In the genomic region with DNA sequence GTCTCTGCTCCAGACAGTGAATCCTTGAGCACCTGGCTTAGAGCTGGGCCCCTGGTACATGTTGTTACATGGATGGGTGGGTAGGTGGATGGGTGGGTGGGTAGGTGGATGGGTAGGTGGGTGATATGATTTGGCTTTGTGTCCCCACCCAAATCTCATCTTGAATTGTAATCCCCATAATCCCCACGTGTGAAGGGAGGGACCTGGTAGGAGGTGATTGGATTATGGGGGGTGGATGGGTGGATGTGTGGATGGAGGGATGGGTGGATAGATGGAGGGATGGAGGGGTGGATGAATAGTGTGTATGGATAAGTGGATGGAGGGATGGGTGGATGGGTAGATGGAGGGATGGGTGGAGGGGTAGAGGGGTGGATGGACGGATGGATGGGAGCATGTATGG, we compare ENCODE assay signal across 30 cellular contexts. TPM values are rescaled to one million over a fixed set of nuclear protein-coding genes. Genes with fewer than 3 reads are reported as not detected.
"Had no signal": no experiment of that assay in that cellular context is flagged by ENCODE, and none has a peak within 500 bp of the region (broad histone marks: within the 10 kb centered on the region; RNA-seq: fewer than 3 reads in every experiment).

No MANE protein-coding gene starts in this region.

- H3K9ac ChIP-seq: neural progenitor cell had no signal

- H3K27ac ChIP-seq: hepatocyte, left ventricle myocardium inferior, neural progenitor cell, neutrophil, ovary, testis, tibial artery, upper lobe of right lung had no signal

- H3K9me3 ChIP-seq: left ventricle myocardium inferior, neutrophil, ovary, stomach, testis, tibial artery, upper lobe of right lung, uterus had no signal

- H2AFZ ChIP-seq: hepatocyte, neural progenitor cell had no signal

- H3K4me3 ChIP-seq: hepatocyte, left ventricle myocardium inferior, lung, neural progenitor cell, ovary, skin epidermis, stomach, testis, tibial artery, upper lobe of right lung, uterus had no signal

- H3K4me1 ChIP-seq: upper lobe of right lung had no signal

- H3K4me2 ChIP-seq: hepatocyte, neural progenitor cell had no signal

- H3K27me3 ChIP-seq: ovary, testis, uterus had no signal

- ATAC-seq: natural killer cell; right cardiac atrium; sciatic nerve; stimulated activated naive B cell treated with anti-CD40 and anti-IgM and Interleukin-4, amounts not matched to agents 10 μg/mL and 1 μg/mL and 100 μg/mL, for 72 hours; stimulated activated naive CD8-positive, alpha-beta T cell treated with anti-CD3 and anti-CD28 coated beads, Interleukin-15, Interleukin-2, amounts not matched to agents 100 U/mL and 50 U/mL, for 24 hours; upper lobe of right lung had no signal

- DNase-seq: islet precursor cell; left ventricle myocardium inferior; mesendoderm; naive B cell; natural killer cell; nephron progenitor cell; occipital lobe; ovary; retina; right cardiac atrium; stimulated activated CD4-positive, alpha-beta T cell treated with anti-CD3 and anti-CD28 coated beads, Interleukin-12 subunit alpha, Interleukin-12 subunit beta, amount 100 ng/mL, for 4 hours; stimulated activated CD4-positive, alpha-beta T cell treated with anti-CD3 and anti-CD28 coated beads, Interleukin-15, amount 100 ng/mL, for 24 hours; stimulated activated CD4-positive, alpha-beta T cell treated with anti-CD3 and anti-CD28 coated beads, Interleukin-2, amount 100 ng/mL, for 24 hours; stimulated activated CD4-positive, alpha-beta T cell treated with anti-CD3 and anti-CD28 coated beads, Interleukin-4, amount 100 ng/mL, for 1 hour; stimulated activated naive B cell treated with anti-CD40 and anti-IgM and Interleukin-4, amounts not matched to agents 10 μg/mL and 1 μg/mL and 100 μg/mL, for 72 hours; stimulated activated naive CD8-positive, alpha-beta T cell treated with anti-CD3 and anti-CD28 coated beads, Interleukin-15, Interleukin-2, amounts not matched to agents 100 U/mL and 50 U/mL, for 24 hours; stomach; testis; tibial artery; trophoblast cell; upper lobe of right lung; uterus had no signal

- H3K36me3 ChIP-seq: left ventricle myocardium inferior, neural progenitor cell, neutrophil, ovary, stomach, tibial artery, upper lobe of right lung, uterus had no signal

- H3K79me2 ChIP-seq: hepatocyte had no signal

RNA-seq across cellular contexts. Expression of a gene that starts 26.6 kb away (rescaled TPM):
- total RNA-seq: kidney epithelial cell, left ventricle myocardium inferior, progenitor cell of endocrine pancreas, right cardiac atrium had no signal
